ENCODE assay signal across 30 cellular contexts in genomic region chr2:221480251-221480650, GRCh38.
"Had no signal": no experiment of that assay in that cellular context is flagged by ENCODE, and none has a peak within 500 bp of the region (broad histone marks: within the 10 kb centered on the region; RNA-seq: fewer than 3 reads in every experiment).

No MANE protein-coding gene starts in this region.

- H3K27ac Mint-ChIP-seq: activated CD4-positive, alpha-beta T cell treated with anti-CD3 and anti-CD28 coated beads, Interleukin-2, amount 10 ng/mL, durations not matched to agents 24 days and 14 days; activated CD8-positive, alpha-beta T cell treated with anti-CD3 and anti-CD28 coated beads for 36 hours; activated naive CD8-positive, alpha-beta T cell treated with anti-CD3 and anti-CD28 coated beads, Interleukin-2, amount 10 ng/mL, durations not matched to agents 7 days and 5 days; activated T-cell treated with anti-CD3 and anti-CD28 coated beads, Interleukin-2, amount 50 U/mL, for 72 hours; activated T-helper 17 cell treated with anti-CD3 and anti-CD28 coated beads, Interleukin-2, amount 50 U/mL, for 72 hours; T-helper 1 cell treated with Interleukin-12 subunit alpha and Interleukin-12 subunit beta and Interleukin-4 antibody, amounts not matched to agents 30 μg/mL and 1 μg/mL, for 36 hours; T-helper 2 cell treated with Interferon-gamma antibody and Interleukin-4, amounts not matched to agents 5 μg/mL and 100 μg/mL, for 36 hours had no signal

- DNase-seq: activated CD4-positive, alpha-beta T cell treated with anti-CD3 and anti-CD28 coated beads, Interleukin-2, amount 10 ng/mL, durations not matched to agents 24 days and 14 days; activated CD4-positive, alpha-beta T cell treated with anti-CD3 and anti-CD28 coated beads, Interleukin-2, amount 50 U/mL, for 4 hours; activated CD8-positive, alpha-beta T cell treated with anti-CD3 and anti-CD28 coated beads for 36 hours; activated effector memory CD4-positive, alpha-beta T cell treated with anti-CD3 and anti-CD28 coated beads, Interleukin-2, amount 50 U/mL, for 16 hours; activated naive CD4-positive, alpha-beta T cell; activated naive CD4-positive, alpha-beta T cell treated with anti-CD3 and anti-CD28 coated beads, Interleukin-2, amount 50 U/mL, for 16 hours; activated naive CD8-positive, alpha-beta T cell treated with anti-CD3 and anti-CD28 coated beads, Interleukin-2, amount 10 ng/mL, durations not matched to agents 7 days and 5 days; activated T-cell treated with anti-CD3 and anti-CD28 coated beads, Interleukin-2, amount 50 U/mL, for 1 hour; activated T-cell treated with anti-CD3 and anti-CD28 coated beads, Interleukin-2, amount 50 U/mL, for 72 hours; adrenal gland; body of pancreas; NCI-H1092 treated with DMSO at 0.1 percent for 48 hours; NCI-H1417; NCI-H146; NCI-H187; NCI-H2029 treated with DMSO at 0.1 percent for 48 hours; NCI-H2107; NCI-H2171; NCI-H524; NCI-H69; NK-92 treated with Interleukin-12 subunit alpha and Interleukin-12 subunit beta, amount 100 ng/mL, for 24 hours; PC-3; Peyer's patch; RPMI8226; SHP77 treated with DMSO at 0.1 percent for 48 hours; SK-N-SH had no signal

- H3K4me3 ChIP-seq: adrenal gland, body of pancreas, Peyer's patch, SJSA1 had no signal

- ATAC-seq: activated CD8-positive, alpha-beta T cell treated with anti-CD3 and anti-CD28 coated beads for 36 hours; activated T-cell treated with anti-CD3 and anti-CD28 coated beads, Interleukin-2, amount 50 U/mL, for 72 hours; activated T-helper 17 cell treated with anti-CD3 and anti-CD28 coated beads, Interleukin-2, amount 50 U/mL, for 72 hours; body of pancreas; PC-3 had no signal

- H3K4me1 ChIP-seq: body of pancreas, Peyer's patch, SJSA1 had no signal

- H3K4me3 Mint-ChIP-seq: activated CD4-positive, alpha-beta T cell treated with anti-CD3 and anti-CD28 coated beads, Interleukin-2, amount 10 ng/mL, durations not matched to agents 24 days and 14 days; activated CD8-positive, alpha-beta T cell treated with anti-CD3 and anti-CD28 coated beads for 36 hours; activated naive CD8-positive, alpha-beta T cell treated with anti-CD3 and anti-CD28 coated beads, Interleukin-2, amount 10 ng/mL, durations not matched to agents 7 days and 5 days; activated T-cell treated with anti-CD3 and anti-CD28 coated beads, Interleukin-2, amount 50 U/mL, for 72 hours; activated T-helper 17 cell treated with anti-CD3 and anti-CD28 coated beads, Interleukin-2, amount 50 U/mL, for 72 hours; T-helper 1 cell treated with Interleukin-12 subunit alpha and Interleukin-12 subunit beta and Interleukin-4 antibody, amounts not matched to agents 30 μg/mL and 1 μg/mL, for 36 hours; T-helper 2 cell treated with Interferon-gamma antibody and Interleukin-4, amounts not matched to agents 5 μg/mL and 100 μg/mL, for 36 hours had no signal

- H3K36me3 ChIP-seq: adrenal gland, Peyer's patch, SJSA1 had no signal

- H3K27me3 Mint-ChIP-seq: activated CD4-positive, alpha-beta T cell treated with anti-CD3 and anti-CD28 coated beads, Interleukin-2, amount 10 ng/mL, durations not matched to agents 24 days and 14 days; activated CD8-positive, alpha-beta T cell treated with anti-CD3 and anti-CD28 coated beads for 36 hours; activated T-helper 17 cell treated with anti-CD3 and anti-CD28 coated beads, Interleukin-2, amount 50 U/mL, for 72 hours had no signal

- H3K4me1 Mint-ChIP-seq: activated CD4-positive, alpha-beta T cell treated with anti-CD3 and anti-CD28 coated beads, Interleukin-2, amount 10 ng/mL, durations not matched to agents 24 days and 14 days; activated naive CD8-positive, alpha-beta T cell treated with anti-CD3 and anti-CD28 coated beads, Interleukin-2, amount 10 ng/mL, durations not matched to agents 7 days and 5 days; activated T-helper 17 cell treated with anti-CD3 and anti-CD28 coated beads, Interleukin-2, amount 50 U/mL, for 72 hours had no signal

- H3K36me3 Mint-ChIP-seq: activated naive CD8-positive, alpha-beta T cell treated with anti-CD3 and anti-CD28 coated beads, Interleukin-2, amount 10 ng/mL, durations not matched to agents 7 days and 5 days had no signal

- H3K9me3 ChIP-seq: adrenal gland, body of pancreas, Peyer's patch, SJSA1, SK-N-SH had no signal

- H3K9me3 Mint-ChIP-seq: activated CD4-positive, alpha-beta T cell treated with anti-CD3 and anti-CD28 coated beads, Interleukin-2, amount 10 ng/mL, durations not matched to agents 24 days and 14 days; activated CD8-positive, alpha-beta T cell treated with anti-CD3 and anti-CD28 coated beads for 36 hours; activated naive CD8-positive, alpha-beta T cell treated with anti-CD3 and anti-CD28 coated beads, Interleukin-2, amount 10 ng/mL, durations not matched to agents 7 days and 5 days; activated T-cell treated with anti-CD3 and anti-CD28 coated beads, Interleukin-2, amount 50 U/mL, for 72 hours; activated T-helper 17 cell treated with anti-CD3 and anti-CD28 coated beads, Interleukin-2, amount 50 U/mL, for 72 hours; T-helper 1 cell treated with Interleukin-12 subunit alpha and Interleukin-12 subunit beta and Interleukin-4 antibody, amounts not matched to agents 30 μg/mL and 1 μg/mL, for 36 hours; T-helper 2 cell treated with Interferon-gamma antibody and Interleukin-4, amounts not matched to agents 5 μg/mL and 100 μg/mL, for 36 hours had no signal
